26 cellular contexts compared by ENCODE assay signal in the genomic region with DNA sequence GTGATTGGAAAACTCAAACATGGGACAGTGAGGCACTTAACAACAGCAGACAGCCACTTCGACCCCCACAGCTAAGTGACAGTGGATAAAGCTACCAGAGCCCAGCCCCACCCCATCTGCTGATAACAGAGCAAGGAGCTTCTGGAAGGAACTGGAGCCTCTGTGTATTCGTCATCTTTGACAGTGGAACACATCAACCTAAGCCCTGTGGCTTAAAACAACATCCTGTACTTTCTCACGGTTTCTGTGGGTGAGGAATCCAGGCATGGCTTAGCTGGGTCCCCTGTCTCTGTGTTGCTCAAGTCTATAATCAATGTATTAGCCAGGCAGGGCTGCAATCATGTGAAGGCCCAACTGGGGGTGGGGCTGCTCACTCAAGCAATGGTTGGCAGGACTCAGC. TPM values are rescaled to one million over a fixed set of nuclear protein-coding genes. Genes with fewer than 3 reads are reported as not detected.
A peak's percentile ranks its signal among the peaks of the same experiment; 100 is the strongest.
DNase-seq lines count a peak whose midpoint lies in the region; ATAC-seq, FAIRE-seq and TF ChIP-seq lines count a peak whose summit lies in the region.
"Had no signal": no experiment of that assay in that cellular context is flagged by ENCODE, and none has a peak within 500 bp of the region (broad histone marks: within the 10 kb centered on the region; RNA-seq: fewer than 3 reads in every experiment).

No MANE protein-coding gene starts in this region.

- no peak for ATAC-seq in HG02870 (IDR thresholded peaks at IDR 0.05; ENCODE audit: unreplicated experiment)
- ATAC-seq: stimulated activated memory B cell treated with anti-CD40 and anti-IgM and Interleukin-4, amounts not matched to agents 10 μg/mL and 1 μg/mL and 100 μg/mL, for 72 hours had no signal

- peaks cover 3% of the 10 kb centered on the region for H3K27me3 Mint-ChIP-seq in astrocyte (ENCODE audit: low read depth, unreplicated experiment)

- H3K36me3 Mint-ChIP-seq in astrocyte (ENCODE audit: low read depth, unreplicated experiment), result no peaks in the 10 kb centered on the region
- H3K36me3 Mint-ChIP-seq: activated naive CD8-positive, alpha-beta T cell; stimulated activated memory B cell treated with anti-CD40 and anti-IgM and Interleukin-4, amounts not matched to agents 10 μg/mL and 1 μg/mL and 100 μg/mL, for 72 hours had no signal

- H3K4me3 ChIP-seq in astrocyte (ENCODE audit: insufficient read depth, low read depth, low read length) (no peak overlapping the region), fibroblast of mammary gland (ENCODE audit: control insufficient read depth, low read depth, low read length) (no peak overlapping the region)
- H3K4me3 ChIP-seq: smooth muscle cell, testis, uterus had no signal

- H3K4me1 Mint-ChIP-seq in astrocyte (ENCODE audit: low read depth, unreplicated experiment), result no peaks in the 10 kb centered on the region
- H3K4me1 Mint-ChIP-seq: activated B cell treated with CpG ODN at 0.5 μM for 24 hours; stimulated activated memory B cell treated with anti-CD40 and anti-IgM and Interleukin-4, amounts not matched to agents 10 μg/mL and 1 μg/mL and 100 μg/mL, for 72 hours had no signal

- H3K27me3 ChIP-seq in astrocyte (ENCODE audit: insufficient read depth, low read length), result peaks cover 3% of the 10 kb centered on the region
- H3K27me3 ChIP-seq: testis, uterus had no signal

- no peaks in the 10 kb centered on the region for H3K9me3 ChIP-seq in astrocyte (ENCODE audit: insufficient read depth, low read depth, low read length)
- H3K9me3 ChIP-seq: testis, uterus had no signal

- H3K36me3 ChIP-seq in astrocyte (ENCODE audit: insufficient read depth, low read length), result no peaks in the 10 kb centered on the region
- H3K36me3 ChIP-seq: uterus had no signal

- H3K27ac Mint-ChIP-seq in astrocyte (ENCODE audit: unreplicated experiment), result no peak overlapping the region
- H3K27ac Mint-ChIP-seq: activated B cell treated with CpG ODN at 0.5 μM for 24 hours; activated naive CD8-positive, alpha-beta T cell; stimulated activated memory B cell treated with anti-CD40 and anti-IgM and Interleukin-4, amounts not matched to agents 10 μg/mL and 1 μg/mL and 100 μg/mL, for 72 hours had no signal

- H2AFZ ChIP-seq in astrocyte (ENCODE audit: low read depth, low read length), result no peak overlapping the region

- no peak overlapping the region for H3K4me2 ChIP-seq in astrocyte (ENCODE audit: low read length)
- H3K4me2 ChIP-seq: smooth muscle cell had no signal

- DNase-seq in ELR (ENCODE audit: low read depth), result peak; percentile 11
- DNase-seq in astrocyte (ENCODE audit: low read depth), result peak; percentile 44
- peak; percentile 29 for DNase-seq in fibroblast of mammary gland (ENCODE audit: low read depth)
- peak; percentile 51 for DNase-seq in renal cortical epithelial cell (ENCODE audit: low read depth)
- DNase-seq in nucleus accumbens (lab: John Stamatoyannopoulos, UW), result no peak
- DNase-seq in activated CD4-positive, alpha-beta T cell treated with anti-CD3 and anti-CD28 coated beads for 4 hours, result no peak
- DNase-seq: activated B cell treated with CpG ODN at 0.5 μM for 24 hours; activated CD4-positive, alpha-beta T cell treated with anti-CD3 and anti-CD28 coated beads, Interleukin-2, amount 50 U/mL, for 48 hours; activated CD8-positive, alpha-beta memory T cell treated with anti-CD3 and anti-CD28 coated beads, Interleukin-2, amount 50 U/mL, for 4 hours; C1 segment of cervical spinal cord; effector CD4-positive, alpha-beta T cell; IMR-90; kidney glomerular epithelial cell; NCI-H1417 treated with DMSO at 0.1 percent for 48 hours; NCI-H2081 treated with DMSO at 0.1 percent for 48 hours; NCI-H446; occipital lobe; SHP77; T1000; testis; uterus had no signal

- H3K4me3 Mint-ChIP-seq in astrocyte (ENCODE audit: unreplicated experiment), result no peak overlapping the region
- H3K4me3 Mint-ChIP-seq: activated B cell treated with CpG ODN at 0.5 μM for 24 hours; activated naive CD8-positive, alpha-beta T cell; stimulated activated memory B cell treated with anti-CD40 and anti-IgM and Interleukin-4, amounts not matched to agents 10 μg/mL and 1 μg/mL and 100 μg/mL, for 72 hours had no signal

- no peaks in the 10 kb centered on the region for H3K79me2 ChIP-seq in astrocyte (ENCODE audit: insufficient read depth, low read length)

- no peak overlapping the region for H3K9ac ChIP-seq in astrocyte (ENCODE audit: low read length)

- H3K27ac ChIP-seq in astrocyte (ENCODE audit: low read depth, low read length), result no peak overlapping the region
- H3K27ac ChIP-seq: testis, uterus had no signal

- FAIRE-seq in astrocyte (lab: Jason Lieb, UNC), result no peak
- FAIRE-seq: G401.6 had no signal

- no peaks in the 10 kb centered on the region for H4K20me1 ChIP-seq in astrocyte (ENCODE audit: insufficient read depth, low read length)

- TF ChIP-seq CTCF in astrocyte (IDR thresholded peaks at IDR 0.05; ENCODE audit: insufficient read depth, low read depth, low read length) (no peak), fibroblast of mammary gland (conservative IDR thresholded peaks at IDR 0.05; ENCODE audit: control insufficient read depth, insufficient read depth, low read depth, low read length) (no peak)

- no peaks in the 10 kb centered on the region for H3K4me1 ChIP-seq in astrocyte (ENCODE audit: insufficient read depth, low read length)
- H3K4me1 ChIP-seq: testis, uterus had no signal

- peaks cover 2% of the 10 kb centered on the region for H3K9me3 Mint-ChIP-seq in astrocyte (ENCODE audit: unreplicated experiment)

RNA-seq across cellular contexts. Expression of gene SIPA1L2, which starts 18.4 kb away (rescaled TPM):
- total RNA-seq in astrocyte, result 12.2 and 14.9 TPM in 2 replicates
- 22.6 and 78.2 TPM in 2 replicates for total RNA-seq in renal cortical epithelial cell

Comparison
In these comparisons a context has a peak if more than half of its experiments do, and no peak if none do; other contexts are left out.
1. DNase-seq: peak in ELR (single experiment), astrocyte (single experiment), fibroblast of mammary gland (single experiment) and renal cortical epithelial cell (single experiment); none in nucleus accumbens (0 of 56) and activated CD4-positive, alpha-beta T cell treated with anti-CD3 and anti-CD28 coated beads for 4 hours (0 of 2).